1 cellular context compared by ENCODE assay signal in genomic region chr4:88738714-88739366, GRCh38.
A peak's percentile ranks its signal among the peaks of the same experiment; 100 is the strongest.
TF ChIP-seq lines count a peak whose summit lies in the region.

No MANE protein-coding gene starts in this region.

TF ChIP-seq in H1, 55 proteins besides CTCF, POLR2A, EP300 and RAD21:
- TF ChIP-seq CHD1 (IDR thresholded peaks at IDR 0.05; ENCODE audit: low read depth, low read length) (no peak), SIX5 (IDR thresholded peaks at IDR 0.05; ENCODE audit: low read depth, low read length) (no peak), POU5F1 (IDR thresholded peaks at IDR 0.05; ENCODE audit: low read depth, low read length) (no peak), CBX5 (IDR thresholded peaks at IDR 0.05; ENCODE audit: low read depth, low read length) (no peak), TEAD4 (IDR thresholded peaks at IDR 0.05; ENCODE audit: low read depth, low read length) (peak; percentile 89), ATF2 (IDR thresholded peaks at IDR 0.05; ENCODE audit: low read length) (peak; percentile 47; the same call in 1 of the 2 replicates), RFX5 (IDR thresholded peaks at IDR 0.05; ENCODE audit: borderline replicate concordance, low read depth, low read length) (no peak), SP4 (IDR thresholded peaks at IDR 0.05; ENCODE audit: low read length) (no peak), RBBP5 (IDR thresholded peaks at IDR 0.05; ENCODE audit: borderline replicate concordance, low read depth, low read length) (no peak), TAF7 (optimal IDR thresholded peaks at IDR 0.05; ENCODE audit: borderline replicate concordance, low read depth, low read length) (no peak), YY1 (IDR thresholded peaks at IDR 0.05; ENCODE audit: low read depth, low read length) (no peak), CTBP2 (IDR thresholded peaks at IDR 0.05; ENCODE audit: borderline replicate concordance, insufficient read depth, insufficient read length, low read length) (no peak), SIRT6 (IDR thresholded peaks at IDR 0.05; ENCODE audit: low read length) (no peak), BRCA1 (IDR thresholded peaks at IDR 0.05; ENCODE audit: low read depth, low read length) (no peak), KDM1A (IDR thresholded peaks at IDR 0.05; ENCODE audit: borderline replicate concordance, low read length) (no peak), NRF1 (IDR thresholded peaks at IDR 0.05; ENCODE audit: low read depth, low read length) (no peak), ZNF274 (IDR thresholded peaks at IDR 0.05; ENCODE audit: borderline replicate concordance, extremely low read depth, low read length) (no peak), CHD7 (IDR thresholded peaks at IDR 0.05; ENCODE audit: insufficient replicate concordance, low read length) (no peak), POLR2AphosphoS5 (IDR thresholded peaks at IDR 0.05; ENCODE audit: low read depth, low read length) (0 out of 2 replicates have a peak, but pooled peaks have one; percentile 22), CREB1 (IDR thresholded peaks at IDR 0.05) (no peak), MAX (IDR thresholded peaks at IDR 0.05) (peak; percentile 60; the same call in 1 of the 2 replicates), EZH2 (IDR thresholded peaks at IDR 0.05; ENCODE audit: low read depth, low read length, severe bottlenecking) (no peak), SUZ12 (IDR thresholded peaks at IDR 0.05; ENCODE audit: low read length) (no peak), SAP30 (IDR thresholded peaks at IDR 0.05; ENCODE audit: insufficient read depth, insufficient replicate concordance, low read length) (no peak), E2F6 (IDR thresholded peaks at IDR 0.05) (no peak; the same call in 1 of the 2 replicates), GABPA (IDR thresholded peaks at IDR 0.05; ENCODE audit: borderline replicate concordance, insufficient read depth, low read length) (no peak), SP1 (IDR thresholded peaks at IDR 0.05; ENCODE audit: low read depth, low read length) (0 out of 2 replicates have a peak, but pooled peaks have one; percentile 50), SIN3A (conservative IDR thresholded peaks at IDR 0.05 in 1 of 2, IDR thresholded peaks at IDR 0.05 in 1 of 2; ENCODE audit: low read depth in 1 of 2, low read length in 2 of 2) (peak; percentile 77 to 83; a peak in 2 of 4 replicates), NANOG (IDR thresholded peaks at IDR 0.05; ENCODE audit: insufficient read depth, low read depth, low read length, poor library complexity, severe bottlenecking) (peak; percentile 79), CEBPB (IDR thresholded peaks at IDR 0.05; ENCODE audit: low read depth, low read length) (peak; percentile 96), BCL11A (IDR thresholded peaks at IDR 0.05; ENCODE audit: low read depth in 2 of 2, low read length in 2 of 2) (no peak), BACH1 (IDR thresholded peaks at IDR 0.05; ENCODE audit: low read length) (no peak), CHD2 (IDR thresholded peaks at IDR 0.05; ENCODE audit: low read length) (no peak), TBP (IDR thresholded peaks at IDR 0.05; ENCODE audit: low read depth, low read length) (no peak), TAF1 (IDR thresholded peaks at IDR 0.05; ENCODE audit: low read depth, low read length) (0 out of 2 replicates have a peak, but pooled peaks have one; percentile 21), ATF3 (IDR thresholded peaks at IDR 0.05; ENCODE audit: insufficient read depth, low read depth, low read length) (peak; percentile 56; the same call in 1 of the 2 replicates), KDM5A (IDR thresholded peaks at IDR 0.05; ENCODE audit: low read length) (no peak), KDM4A (IDR thresholded peaks at IDR 0.05; ENCODE audit: low read depth, low read length, severe bottlenecking) (no peak), HDAC6 (IDR thresholded peaks at IDR 0.05; ENCODE audit: low read depth, low read length) (no peak), GTF2F1 (IDR thresholded peaks at IDR 0.05; ENCODE audit: borderline replicate concordance, low read depth, low read length) (no peak), JUND (IDR thresholded peaks at IDR 0.05; ENCODE audit: low read length) (peak; percentile 80), TCF12 (IDR thresholded peaks at IDR 0.05; ENCODE audit: low read depth, low read length) (peak; percentile 87), RXRA (IDR thresholded peaks at IDR 0.05; ENCODE audit: insufficient read depth, low read depth, low read length) (no peak), EGR1 (IDR thresholded peaks at IDR 0.05; ENCODE audit: borderline replicate concordance, low read depth, low read length) (no peak), JUN (IDR thresholded peaks at IDR 0.05; ENCODE audit: low read depth, low read length) (no peak), SRF (IDR thresholded peaks at IDR 0.05; ENCODE audit: low read depth, low read length) (no peak), MAFK (IDR thresholded peaks at IDR 0.05; ENCODE audit: low read depth, low read length) (0 out of 2 replicates have a peak, but pooled peaks have one; percentile 37), USF2 (IDR thresholded peaks at IDR 0.05; ENCODE audit: low read length) (no peak), SP2 (IDR thresholded peaks at IDR 0.05; ENCODE audit: low read length) (no peak), CBX8 (IDR thresholded peaks at IDR 0.05; ENCODE audit: borderline replicate concordance, low read depth, low read length) (no peak), FOSL1 (IDR thresholded peaks at IDR 0.05; ENCODE audit: insufficient read depth, low read depth, low read length) (no peak)
TF ChIP-seq in H1: peak in this region for 13.
